ENCODE assay signal across 8 cellular contexts in the genomic region with DNA sequence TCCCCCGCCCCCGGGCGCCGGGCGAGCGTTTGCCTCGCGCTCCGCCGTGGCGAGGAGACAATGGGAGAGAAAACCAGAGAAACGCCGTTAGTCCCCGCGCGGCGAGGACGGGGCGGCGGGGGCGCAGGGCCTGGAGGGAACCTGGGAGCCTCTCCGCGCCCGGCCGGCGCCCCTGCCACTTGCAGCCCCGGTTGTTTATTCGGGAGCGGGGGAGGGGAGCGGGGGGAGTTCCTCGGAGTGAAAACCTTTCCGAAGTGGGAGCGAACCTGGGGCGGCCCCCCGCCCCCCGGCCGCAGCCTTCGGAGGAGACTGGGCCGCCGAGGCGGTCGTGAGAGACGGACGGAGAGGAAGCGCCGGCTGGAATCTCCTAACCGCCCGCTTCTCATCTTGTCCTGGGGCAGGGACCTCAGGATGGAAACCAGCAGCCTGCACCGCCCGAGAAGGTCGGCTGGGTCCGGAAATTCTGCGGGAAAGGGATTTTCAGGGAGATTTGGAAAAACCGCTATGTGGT. TPM values are rescaled to one million over a fixed set of nuclear protein-coding genes. Genes with fewer than 3 reads are reported as not detected.
DNase-seq lines count a peak whose midpoint lies in the region; ATAC-seq, FAIRE-seq and TF ChIP-seq lines count a peak whose summit lies in the region.

No MANE protein-coding gene starts in this region.

- DNase-seq in NCI-H1417 (lab: John Stamatoyannopoulos, UW), result peak; percentile 39 to 72 (median 68)
- DNase-seq in NCI-H1417 treated with DMSO at 0.1 percent for 48 hours (lab: John Stamatoyannopoulos, UW), result no peak
- DNase-seq in SK-N-MC (ENCODE audit: low read depth, low spot score), result no peak
- no peak for DNase-seq in bronchial epithelial cell (ENCODE audit: low read depth)
- DNase-seq in memory B cell (ENCODE audit: low spot score in 2 of 2), result peak in 1 of 2 donors; percentile 36

- peaks cover 32% of the 10 kb centered on the region for H3K36me3 Mint-ChIP-seq in memory B cell

- H3K9me3 Mint-ChIP-seq in memory B cell, result no peaks in the 10 kb centered on the region

- H3K27ac ChIP-seq in SK-N-MC, result peak overlapping the region; percentile 83; the same call in 1 of the 2 replicates
- H3K27ac ChIP-seq in thymus (ENCODE audit: low read depth), result peak overlapping the region; percentile 91

- peak overlapping the region; percentile 95 for H3K4me3 ChIP-seq in SK-N-MC
- H3K4me3 ChIP-seq in bronchial epithelial cell (ENCODE audit: low read depth, low read length), result peak overlapping the region; percentile 46
- H3K4me3 ChIP-seq in thymus (ENCODE audit: low read length), result peak overlapping the region; percentile 94

- FAIRE-seq in bronchial epithelial cell (lab: Jason Lieb, UNC), result no peak

- H3K27me3 ChIP-seq in bronchial epithelial cell (ENCODE audit: control insufficient read depth, insufficient read depth, low read length) (no peaks in the 10 kb centered on the region), thymus (ENCODE audit: control insufficient read depth, insufficient read depth) (no peaks in the 10 kb centered on the region)

- peak overlapping the region; percentile 83 for H3K27ac Mint-ChIP-seq in memory B cell

- TF ChIP-seq CTCF in bronchial epithelial cell (IDR thresholded peaks at IDR 0.05; ENCODE audit: insufficient read depth, low read length, severe bottlenecking), result no peak

- WGBS in thymus, result under 1% methylated on average over 54 of the region's 54 CpGs

- H3K4me1 Mint-ChIP-seq in memory B cell, result peaks cover 58% of the 10 kb centered on the region

- peaks cover 39% of the 10 kb centered on the region for H3K36me3 ChIP-seq in SK-N-MC (ENCODE audit: insufficient read depth, low read length)
- H3K36me3 ChIP-seq in bronchial epithelial cell (ENCODE audit: control insufficient read depth, insufficient read depth, low read length), result no peaks in the 10 kb centered on the region
- peaks cover 17% of the 10 kb centered on the region for H3K36me3 ChIP-seq in thymus (ENCODE audit: control insufficient read depth, insufficient read depth)

- peaks cover 14% of the 10 kb centered on the region for H3K4me1 ChIP-seq in thymus (ENCODE audit: control insufficient read depth, insufficient read depth, low read length)

- ATAC-seq in memory B cell (ENCODE audit: low read depth) (no peak), HG03565 (IDR thresholded peaks at IDR 0.05; ENCODE audit: unreplicated experiment) (no peak), GM21717 (IDR thresholded peaks at IDR 0.05; ENCODE audit: unreplicated experiment) (no peak)

- H3K9me3 ChIP-seq in SK-N-MC (ENCODE audit: low read depth, low read length) (no peaks in the 10 kb centered on the region), thymus (ENCODE audit: control insufficient read depth) (no peaks in the 10 kb centered on the region)

- peak overlapping the region; percentile 94 for H3K9ac ChIP-seq in SK-N-MC (ENCODE audit: insufficient read length)

- H3K4me3 Mint-ChIP-seq in memory B cell, result peak overlapping the region; percentile 99

- no peaks in the 10 kb centered on the region for H3K27me3 Mint-ChIP-seq in memory B cell

RNA-seq across cellular contexts. Expression of a gene that starts 0.8 kb away (rescaled TPM):
- total RNA-seq in bronchial epithelial cell, result 4.5 and 6.1 TPM in 2 replicates
- 119 TPM for polyA plus RNA-seq in thymus

Comparison
In these comparisons a context has a peak if more than half of its experiments do, and no peak if none do; other contexts are left out.
1. DNase-seq: peak in NCI-H1417 (3 of 3); none in NCI-H1417 treated with DMSO at 0.1 percent for 48 hours (single experiment), SK-N-MC (single experiment) and bronchial epithelial cell (single experiment).
2. Peak in every context shown above with its lines, with median percentiles within 50 percentile points of each other: H3K4me3 ChIP-seq.